8 cellular contexts compared by ENCODE assay signal in the genomic region with DNA sequence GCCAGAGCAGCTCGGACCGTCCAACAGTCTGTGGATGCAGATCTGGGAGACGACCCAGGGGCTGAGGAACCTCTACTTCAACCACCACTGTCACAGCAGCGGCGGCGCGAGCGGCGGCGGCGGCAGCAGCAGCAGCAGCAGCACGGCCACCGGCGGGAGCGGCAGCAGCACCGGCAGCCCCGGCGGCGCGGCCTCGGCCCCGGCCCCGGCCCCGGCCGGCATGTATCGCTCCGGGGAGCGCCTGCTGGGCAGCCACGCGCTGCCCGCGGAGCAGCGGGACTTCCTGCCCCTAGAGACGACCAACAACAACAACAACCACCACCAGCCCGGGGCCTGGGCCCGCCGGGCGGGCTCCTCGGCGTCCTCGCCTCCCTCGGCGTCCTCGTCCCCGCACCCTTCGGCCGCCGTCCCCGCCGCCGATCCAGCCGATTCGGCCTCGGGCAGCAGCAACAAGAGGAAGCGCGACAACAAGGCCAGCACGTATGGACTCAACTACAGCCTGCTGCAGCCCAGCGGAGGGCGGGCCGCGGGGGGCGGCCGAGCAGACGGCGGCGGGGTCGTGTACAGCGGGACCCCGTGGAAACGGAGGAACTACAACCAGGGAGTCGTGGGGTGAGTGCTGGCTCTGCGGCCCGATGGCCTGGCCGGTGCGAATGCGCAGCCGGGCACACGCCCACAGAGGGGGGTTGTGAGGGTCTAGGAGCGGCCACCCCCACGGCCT. TPM values are rescaled to one million over a fixed set of nuclear protein-coding genes. Genes with fewer than 3 reads are reported as not detected.
A peak's percentile ranks its signal among the peaks of the same experiment; 100 is the strongest.
DNase-seq lines count a peak whose midpoint lies in the region; ATAC-seq and TF ChIP-seq lines count a peak whose summit lies in the region.

No MANE protein-coding gene starts in this region.

- H3K27me3 Mint-ChIP-seq in neural crest cell (ENCODE audit: low read depth) = no peaks in the 10 kb centered on the region

- H3K27ac ChIP-seq in C4-2B = peak overlapping the region; percentile 94

- no peak overlapping the region for H3K27ac Mint-ChIP-seq in neural crest cell (ENCODE audit: unreplicated experiment)

- ATAC-seq in GM19395 (IDR thresholded peaks at IDR 0.05; ENCODE audit: unreplicated experiment) = peak; percentile 10
- ATAC-seq in HG03520 (IDR thresholded peaks at IDR 0.05; ENCODE audit: unreplicated experiment) = peak; percentile 12
- ATAC-seq in GM19351 (IDR thresholded peaks at IDR 0.05; ENCODE audit: unreplicated experiment) = no peak

- H3K9me3 Mint-ChIP-seq in neural crest cell = no peaks in the 10 kb centered on the region

- no peaks in the 10 kb centered on the region for H3K36me3 Mint-ChIP-seq in neural crest cell (ENCODE audit: low read depth)

- DNase-seq in activated CD4-positive, alpha-beta T cell treated with anti-CD3 and anti-CD28 coated beads, Interleukin-2, amount 50 U/mL, for 1 hour = peak; percentile 39
- DNase-seq in fibroblast of mammary gland (ENCODE audit: low read depth) = no peak
- peak; percentile 20 for DNase-seq in neural crest cell (ENCODE audit: low read depth, low spot score)
- DNase-seq in NCI-H2029 (lab: John Stamatoyannopoulos, UW) = no peak

- TF ChIP-seq CTCF in C4-2B (conservative IDR thresholded peaks at IDR 0.05) (no peak; the same call in 1 of the 2 replicates), fibroblast of mammary gland (conservative IDR thresholded peaks at IDR 0.05; ENCODE audit: control insufficient read depth, insufficient read depth, low read depth, low read length) (no peak), neural crest cell (conservative IDR thresholded peaks at IDR 0.05) (no peak)

- peak overlapping the region; percentile 73 for H3K4me3 ChIP-seq in fibroblast of mammary gland (ENCODE audit: control insufficient read depth, low read depth, low read length)

- peak overlapping the region; percentile 95 for H3K4me3 Mint-ChIP-seq in neural crest cell

- peaks cover 37% of the 10 kb centered on the region for H3K4me1 Mint-ChIP-seq in neural crest cell

RNA-seq across cellular contexts. Expression of a gene that starts 0.7 kb away (rescaled TPM):
- 12.5 and 12.9 TPM in 2 replicates for total RNA-seq in neural crest cell

Comparison
In these comparisons a context has a peak if more than half of its experiments do, and no peak if none do; other contexts are left out.
1. DNase-seq: peak in activated CD4-positive, alpha-beta T cell treated with anti-CD3 and anti-CD28 coated beads, Interleukin-2, amount 50 U/mL, for 1 hour (single experiment) and neural crest cell (single experiment); none in fibroblast of mammary gland (single experiment) and NCI-H2029 (single experiment).